9 cellular contexts compared by ENCODE assay signal in genomic region chr12:45760333-45760732, GRCh38.
"Had no signal": no experiment of that assay in that cellular context is flagged by ENCODE, and none has a peak within 500 bp of the region (broad histone marks: within the 10 kb centered on the region; RNA-seq: fewer than 3 reads in every experiment).

No MANE protein-coding gene starts in this region.

- FAIRE-seq: H1, H54, HTR-8/SVneo had no signal

- H3K27me3 Mint-ChIP-seq: IgD-negative memory B cell had no signal

- H2AFZ ChIP-seq: GM23338 had no signal

- DNase-seq: H9, HCEC 1CT, HFFc6, KG1 had no signal

- H3K9me3 Mint-ChIP-seq: GM23338, H9, HFFc6, IgD-negative memory B cell had no signal

- H3K27ac Mint-ChIP-seq: HFFc6, IgD-negative memory B cell had no signal

- ATAC-seq: GM23338 had no signal

- H3K4me3 ChIP-seq: GM23338 had no signal

- H3K4me3 Mint-ChIP-seq: GM23338, H9, HFFc6, IgD-negative memory B cell had no signal
